25 cellular contexts compared by ENCODE assay signal in the genomic region with DNA sequence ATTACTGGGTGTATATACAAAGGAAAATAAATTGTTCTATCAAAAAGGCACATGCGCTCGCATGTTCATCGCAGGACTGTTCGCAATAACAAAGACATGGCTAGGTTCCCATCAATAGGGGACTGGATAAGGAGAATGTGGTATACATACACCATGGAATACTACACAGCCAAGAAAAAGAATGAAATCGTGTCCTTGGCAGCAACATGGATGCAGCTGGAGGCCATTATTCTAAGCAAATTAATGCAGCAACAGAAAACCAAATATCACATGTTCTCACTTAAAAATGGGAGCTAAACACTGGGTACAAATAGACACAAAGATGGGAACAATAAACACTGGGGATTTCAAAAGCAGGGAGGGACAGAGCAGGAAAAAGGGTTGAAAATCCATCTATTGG. TPM values are rescaled to one million over a fixed set of nuclear protein-coding genes. Genes with fewer than 3 reads are reported as not detected.
A peak's percentile ranks its signal among the peaks of the same experiment; 100 is the strongest.
DNase-seq lines count a peak whose midpoint lies in the region; ATAC-seq, FAIRE-seq and TF ChIP-seq lines count a peak whose summit lies in the region.
"Had no signal": no experiment of that assay in that cellular context is flagged by ENCODE, and none has a peak within 500 bp of the region (broad histone marks: within the 10 kb centered on the region; RNA-seq: fewer than 3 reads in every experiment).

No MANE protein-coding gene starts in this region.

- no peak overlapping the region for H3K4me2 ChIP-seq in HCT116 (ENCODE audit: low read length)
- no peak overlapping the region for H3K4me2 ChIP-seq in astrocyte (ENCODE audit: low read length)
- H3K4me2 ChIP-seq in H1 (ENCODE audit: insufficient read depth in 1 of 2, low read depth in 2 of 2, low read length in 2 of 2), result no peak overlapping the region
- H3K4me2 ChIP-seq in H9 (ENCODE audit: insufficient read depth, insufficient read length, low read length), result no peak overlapping the region
- H3K4me2 ChIP-seq: BLaER1 had no signal

- H4K5ac ChIP-seq in H1 (ENCODE audit: insufficient read length, low read depth, low read length) (no peak overlapping the region), H9 (ENCODE audit: insufficient read length, low read depth, low read length) (no peak overlapping the region)

- DNase-seq in Caco-2 (no peak), HCT116 (ENCODE audit: low read depth, low spot score) (no peak), astrocyte (ENCODE audit: low read depth) (no peak), H1 (ENCODE audit: low read depth in 1 of 2, low spot score in 2 of 2) (no peak), SIG-M5 (lab: John Stamatoyannopoulos, UW) (no peak), NCI-H82 (lab: John Stamatoyannopoulos, UW) (no peak), H9 (no peak)
- DNase-seq: 8988T; ACHN; BE2C; C1 segment of cervical spinal cord; Calu3; CD4-positive, alpha-beta memory T cell; CD4-positive, CD25-positive, alpha-beta regulatory T cell; CD8-positive, alpha-beta memory T cell; COR-L47; DMS79 treated with DMSO at 0.1 percent for 48 hours; GF-D8 had no signal

- 99% methylated on average over 5 of the region's 5 CpGs; no CpG with 5 or more reads in 1 of the 2 experiments for WGBS in H1 (ENCODE audit: extremely low coverage in 1 of 2, insufficient coverage in 1 of 2, insufficient read length in 1 of 2, insufficient replicate concordance in 2 of 2, low coverage in 1 of 2, low lambda C conversion rate in 2 of 2, missing lambda C conversion rate in 1 of 2), 2 experiments
- WGBS in H9 (ENCODE audit: extremely low coverage, insufficient read length, low lambda C conversion rate), result no CpG with 5 or more reads among the region's 5 CpGs

- POLR2A ChIA-PET in Caco-2 (lab: Charles Lee), result no interaction called here
- POLR2A ChIA-PET in HCT116 (lab: Charles Lee), result no interaction called here
- POLR2A ChIA-PET in H1 (lab: Charles Lee; ENCODE audit: partially characterized antibody), result interaction anchor here (0.8 to 1.1 kb wide), 2 partner anchors 9 to 55 kb away, joined by 3 read pairs; no protein-coding TSS in a partner anchor

- H3K9me2 ChIP-seq in HCT116 (ENCODE audit: insufficient read depth), result no peaks in the 10 kb centered on the region

- H3K9ac ChIP-seq in HCT116 (ENCODE audit: low read length) (no peak overlapping the region), astrocyte (ENCODE audit: low read length) (no peak overlapping the region), H1 (replicated peaks in 1 of 4; ENCODE audit: extremely low read depth in 1 of 4, low read depth in 3 of 4, low read length in 3 of 4) (no peak overlapping the region), H9 (ENCODE audit: extremely low read depth, insufficient read length, low read length) (no peak overlapping the region)
- H3K9ac ChIP-seq: BLaER1 had no signal

- H3K4me3 Mint-ChIP-seq in Caco-2 (ENCODE audit: unreplicated experiment) (no peak overlapping the region), astrocyte (ENCODE audit: unreplicated experiment) (no peak overlapping the region), H9 (no peak overlapping the region)
- H3K4me3 Mint-ChIP-seq: CD14-positive monocyte; CD4-positive, alpha-beta memory T cell; CD4-positive, CD25-positive, alpha-beta regulatory T cell; CD8-positive, alpha-beta memory T cell had no signal

- H3K36me3 Mint-ChIP-seq in Caco-2 (ENCODE audit: insufficient read depth, unreplicated experiment) (peaks cover 100% of the 10 kb centered on the region), astrocyte (ENCODE audit: low read depth, unreplicated experiment) (peaks cover 2% of the 10 kb centered on the region), H9 (ENCODE audit: insufficient read depth in 1 of 3, low read depth in 3 of 3) (peaks cover 0 to 26% (median 0%) of the 10 kb centered on the region in 3 experiments; a peak in 3 of 7 replicates)
- H3K36me3 Mint-ChIP-seq: CD4-positive, alpha-beta memory T cell; CD4-positive, CD25-positive, alpha-beta regulatory T cell; CD8-positive, alpha-beta memory T cell had no signal

- H3K79me2 ChIP-seq in HCT116 (ENCODE audit: insufficient read depth, low read length), result no peaks in the 10 kb centered on the region
- no peaks in the 10 kb centered on the region for H3K79me2 ChIP-seq in astrocyte (ENCODE audit: insufficient read depth, low read length)
- no peaks in the 10 kb centered on the region for H3K79me2 ChIP-seq in H1 (ENCODE audit: control insufficient read depth in 1 of 2, insufficient read depth in 2 of 2, low read length in 2 of 2)
- no peaks in the 10 kb centered on the region for H3K79me2 ChIP-seq in H9 (ENCODE audit: insufficient read depth, low read length)

- H4K91ac ChIP-seq in H1 (replicated peaks; ENCODE audit: insufficient read length, low read length) (no peak overlapping the region), H9 (ENCODE audit: insufficient read length, low read depth, low read length) (no peak overlapping the region)

- H3K4me1 Mint-ChIP-seq in Caco-2 (ENCODE audit: low read depth, unreplicated experiment) (peaks cover 21% of the 10 kb centered on the region), astrocyte (ENCODE audit: low read depth, unreplicated experiment) (peaks cover 11% of the 10 kb centered on the region), H9 (peaks cover 25 to 29% of the 10 kb centered on the region in 2 experiments)
- H3K4me1 Mint-ChIP-seq: CD14-positive monocyte; CD4-positive, alpha-beta memory T cell; CD4-positive, CD25-positive, alpha-beta regulatory T cell; CD8-positive, alpha-beta memory T cell had no signal

- H2AFZ ChIP-seq in HCT116 (ENCODE audit: low read depth, low read length, poor library complexity, severe bottlenecking) (no peak overlapping the region), astrocyte (ENCODE audit: low read depth, low read length) (no peak overlapping the region), H1 (ENCODE audit: low read length) (no peak overlapping the region), H9 (ENCODE audit: low read length) (no peak overlapping the region)

- intact Hi-C loops in Caco-2 (cut with micrococcal nuclease; ENCODE audit: unreplicated experiment), result no loop called here
- intact Hi-C loops in HCT116 (cut with micrococcal nuclease), result no loop called here

- H3K4me3 ChIP-seq in Caco-2 (ENCODE audit: low read depth, low read length) (no peak overlapping the region), HCT116 (replicated peaks in 1 of 2; ENCODE audit: low read depth in 1 of 2, low read length in 2 of 2) (no peak overlapping the region), astrocyte (ENCODE audit: insufficient read depth, low read depth, low read length) (no peak overlapping the region), H1 (ENCODE audit: extremely low read depth in 1 of 4, insufficient read depth in 2 of 4, low read depth in 3 of 4, low read length in 4 of 4) (no peak overlapping the region)
- H3K4me3 ChIP-seq: BLaER1 had no signal

- no peak overlapping the region for H3K23ac ChIP-seq in H1 (ENCODE audit: insufficient read length)
- no peak overlapping the region for H3K23ac ChIP-seq in H9 (ENCODE audit: insufficient read length, low read depth, low read length)

- H2BK120ac ChIP-seq in H1 (replicated peaks; ENCODE audit: low read depth, low read length), result no peak overlapping the region
- H2BK120ac ChIP-seq in H9 (ENCODE audit: low read depth, low read length, poor library complexity, severe bottlenecking), result no peak overlapping the region

- no peak overlapping the region for H3K27ac ChIP-seq in HCT116 (ENCODE audit: low read depth, low read length)
- no peak overlapping the region for H3K27ac ChIP-seq in astrocyte (ENCODE audit: low read depth, low read length)
- no peak overlapping the region for H3K27ac ChIP-seq in H1 (ENCODE audit: low read depth, low read length)
- no peak overlapping the region for H3K27ac ChIP-seq in H9 (ENCODE audit: insufficient read length, low read depth, low read length)
- H3K27ac ChIP-seq: BLaER1 had no signal

- H3K4ac ChIP-seq in H1 (replicated peaks; ENCODE audit: insufficient read length, low read depth, low read length) (no peak overlapping the region), H9 (ENCODE audit: low read depth, low read length) (no peak overlapping the region)

- H3K27ac Mint-ChIP-seq in Caco-2 (ENCODE audit: unreplicated experiment), result no peak overlapping the region
- no peak overlapping the region for H3K27ac Mint-ChIP-seq in astrocyte (ENCODE audit: unreplicated experiment)
- H3K27ac Mint-ChIP-seq in H9, result no peak overlapping the region
- H3K27ac Mint-ChIP-seq: CD14-positive monocyte; CD4-positive, alpha-beta memory T cell; CD4-positive, CD25-positive, alpha-beta regulatory T cell; CD8-positive, alpha-beta memory T cell had no signal

- no peak overlapping the region for H3K14ac ChIP-seq in H1 (ENCODE audit: insufficient read length)
- no peak overlapping the region for H3K14ac ChIP-seq in H9 (ENCODE audit: insufficient read depth, low read length)

- TF ChIP-seq POLR2A in HCT116 (IDR thresholded peaks at IDR 0.05; ENCODE audit: borderline replicate concordance, extremely low read depth, insufficient read depth, insufficient read length), result no peak
- TF ChIP-seq POLR2A in H1 (IDR thresholded peaks at IDR 0.05; ENCODE audit: control extremely low read depth in 1 of 2, low read depth in 2 of 2, low read length in 2 of 2), result no peak

- H3K27me3 ChIP-seq in Caco-2 (replicated peaks; ENCODE audit: control insufficient read depth, insufficient read depth, low read length), result no peaks in the 10 kb centered on the region
- H3K27me3 ChIP-seq in HCT116 (ENCODE audit: insufficient read depth, low read length), result no peaks in the 10 kb centered on the region
- H3K27me3 ChIP-seq in astrocyte (ENCODE audit: insufficient read depth, low read length), result no peaks in the 10 kb centered on the region
- H3K27me3 ChIP-seq in H1 (replicated peaks in 1 of 4; ENCODE audit: control insufficient read depth in 3 of 4, extremely low read depth in 1 of 4, insufficient read depth in 3 of 4, low read length in 3 of 4), result no peaks in the 10 kb centered on the region
- H3K27me3 ChIP-seq in H9 (ENCODE audit: insufficient read depth, low read length), result no peaks in the 10 kb centered on the region
- H3K27me3 ChIP-seq: BE2C, BLaER1 had no signal

- H3K27me3 Mint-ChIP-seq in Caco-2 (ENCODE audit: insufficient read depth, unreplicated experiment), result no peaks in the 10 kb centered on the region
- no peaks in the 10 kb centered on the region for H3K27me3 Mint-ChIP-seq in astrocyte (ENCODE audit: low read depth, unreplicated experiment)
- no peaks in the 10 kb centered on the region for H3K27me3 Mint-ChIP-seq in H9 (ENCODE audit: low read depth)
- H3K27me3 Mint-ChIP-seq: CD4-positive, CD25-positive, alpha-beta regulatory T cell had no signal

- FAIRE-seq in astrocyte (lab: Jason Lieb, UNC) (peak; percentile 13), H1 (lab: Jason Lieb, UNC) (no peak)
- FAIRE-seq: A204.1, D721Med, G401.6, GM12892, GM18507 had no signal

- RAD21 ChIA-PET in HCT116 (lab: Charles Lee; ENCODE audit: low non-redundant PET in 1 of 2, low total read pairs in 2 of 2, uncharacterized antibody in 2 of 2, unreplicated experiment in 2 of 2), result no interaction called here

- no peak for TF ChIP-seq CTCF in Caco-2 (IDR thresholded peaks at IDR 0.05; ENCODE audit: insufficient read depth in 1 of 2, low read depth in 1 of 2, low read length in 1 of 2, severe bottlenecking in 1 of 2, unreplicated experiment in 1 of 2)
- no peak for TF ChIP-seq CTCF in HCT116 (IDR thresholded peaks at IDR 0.05 in 2 of 3, conservative IDR thresholded peaks at IDR 0.05 in 1 of 3; ENCODE audit: borderline replicate concordance in 1 of 3, insufficient read depth in 1 of 3, low read depth in 2 of 3, low read length in 2 of 3)
- no peak for TF ChIP-seq CTCF in astrocyte (IDR thresholded peaks at IDR 0.05; ENCODE audit: insufficient read depth, low read depth, low read length)
- no peak for TF ChIP-seq CTCF in H1 (IDR thresholded peaks at IDR 0.05; ENCODE audit: control extremely low read depth in 1 of 3, insufficient read depth in 1 of 3, low read depth in 1 of 3, low read length in 3 of 3)
- TF ChIP-seq CTCF in H9 (conservative IDR thresholded peaks at IDR 0.05), result no peak

- TF ChIP-seq EP300 in H1 (IDR thresholded peaks at IDR 0.05; ENCODE audit: borderline replicate concordance in 1 of 2, low read depth in 2 of 2, low read length in 2 of 2), result no peak

- CTCF ChIA-PET in Caco-2 (lab: Charles Lee) (no interaction called here), HCT116 (lab: Charles Lee) (no interaction called here), H1 (lab: Charles Lee; ENCODE audit: partially characterized antibody) (interaction anchor here (0.9 to 1.9 kb wide), 3 partner anchors 9 to 12 kb away, joined by 3 to 5 read pairs (median 3); no protein-coding TSS in a partner anchor)

- H2BK15ac ChIP-seq in H1 (ENCODE audit: low read length) (no peak overlapping the region), H9 (ENCODE audit: low read depth, low read length) (no peak overlapping the region)

- peaks cover 5% of the 10 kb centered on the region for H3K36me3 ChIP-seq in Caco-2 (ENCODE audit: control insufficient read depth, insufficient read depth, low read length)
- no peaks in the 10 kb centered on the region for H3K36me3 ChIP-seq in HCT116 (ENCODE audit: control insufficient read depth in 1 of 2, insufficient read depth in 2 of 2, low read length in 2 of 2)
- H3K36me3 ChIP-seq in astrocyte (ENCODE audit: insufficient read depth, low read length), result no peaks in the 10 kb centered on the region
- H3K36me3 ChIP-seq in H1 (ENCODE audit: control insufficient read depth in 2 of 4, insufficient read depth in 4 of 4, low read length in 3 of 4), result peaks cover 0 to 17% (median 2%) of the 10 kb centered on the region in 4 experiments; a peak in 4 of 8 replicates
- H3K36me3 ChIP-seq: BE2C, BLaER1 had no signal

- H3K18ac ChIP-seq in H1 (ENCODE audit: extremely low read depth, low read length) (no peak overlapping the region), H9 (ENCODE audit: insufficient read length, low read depth, low read length) (no peak overlapping the region)

- TF ChIP-seq RAD21 in HCT116 (IDR thresholded peaks at IDR 0.05; ENCODE audit: low read depth) (no peak), H1 (IDR thresholded peaks at IDR 0.05 in 1 of 2, conservative IDR thresholded peaks at IDR 0.05 in 1 of 2; ENCODE audit: low read depth in 2 of 2, low read length in 2 of 2) (no peak)

- H2AK5ac ChIP-seq in H1 (ENCODE audit: low read depth, low read length) (no peak overlapping the region), H9 (ENCODE audit: insufficient read length, low read length) (no peak overlapping the region)

- H2BK5ac ChIP-seq in H1 (ENCODE audit: low read depth, low read length) (no peak overlapping the region; the same call in 1 of the 2 replicates), H9 (ENCODE audit: insufficient read length, low read length) (no peak overlapping the region)

- H3K9me3 ChIP-seq in Caco-2 (no peaks in the 10 kb centered on the region), HCT116 (ENCODE audit: control insufficient read depth in 1 of 2, insufficient read depth in 1 of 2, low read depth in 1 of 2, low read length in 2 of 2) (no peaks in the 10 kb centered on the region), astrocyte (ENCODE audit: insufficient read depth, low read depth, low read length) (no peaks in the 10 kb centered on the region), H1 (ENCODE audit: insufficient read depth in 2 of 2, low read depth in 1 of 2, low read length in 1 of 2) (no peaks in the 10 kb centered on the region), H9 (ENCODE audit: control insufficient read depth, low read depth, low read length) (no peaks in the 10 kb centered on the region)
- H3K9me3 ChIP-seq: BE2C, BLaER1 had no signal

- ATAC-seq in HCT116, result no peak

- H4K20me1 ChIP-seq in HCT116 (ENCODE audit: insufficient read depth), result no peaks in the 10 kb centered on the region
- H4K20me1 ChIP-seq in astrocyte (ENCODE audit: insufficient read depth, low read length), result no peaks in the 10 kb centered on the region
- no peaks in the 10 kb centered on the region for H4K20me1 ChIP-seq in H1 (replicated peaks in 1 of 2; ENCODE audit: control insufficient read depth in 1 of 2, insufficient read depth in 2 of 2, low read length in 2 of 2)
- no peaks in the 10 kb centered on the region for H4K20me1 ChIP-seq in H9 (ENCODE audit: control insufficient read depth, insufficient read depth, insufficient read length)
- H4K20me1 ChIP-seq: BLaER1 had no signal

- no peak overlapping the region for H3T11ph ChIP-seq in H9 (ENCODE audit: low read length)

- H2BK12ac ChIP-seq in H1 (ENCODE audit: low read depth, low read length) (no peak overlapping the region), H9 (ENCODE audit: insufficient read length, low read depth, low read length) (no peak overlapping the region)

- BruUV-seq in Caco-2 (replicated peaks; lab: Mats Ljungman, UMichigan), result TSS peak; percentile 9
- TSS peak; percentile 23 for BruUV-seq in HCT116 (replicated peaks; lab: Mats Ljungman, UMichigan)

- H3K9me3 Mint-ChIP-seq in Caco-2 (ENCODE audit: unreplicated experiment) (no peaks in the 10 kb centered on the region), astrocyte (ENCODE audit: unreplicated experiment) (no peaks in the 10 kb centered on the region), H9 (no peaks in the 10 kb centered on the region)
- H3K9me3 Mint-ChIP-seq: CD14-positive monocyte had no signal

- H2BK20ac ChIP-seq in H1 (ENCODE audit: low read length) (no peak overlapping the region), H9 (ENCODE audit: low read depth, low read length, poor library complexity, severe bottlenecking) (no peak overlapping the region)

- H3K56ac ChIP-seq in H1 (replicated peaks; ENCODE audit: insufficient read length, low read depth, low read length) (no peak overlapping the region), H9 (ENCODE audit: insufficient read length, low read depth, low read length) (no peak overlapping the region)

- H3K79me1 ChIP-seq in H1 (ENCODE audit: low read depth, low read length) (no peaks in the 10 kb centered on the region), H9 (ENCODE audit: insufficient read depth, low read depth, low read length, poor library complexity, severe bottlenecking) (no peaks in the 10 kb centered on the region)

- H3K4me1 ChIP-seq in Caco-2, result peaks cover 4% of the 10 kb centered on the region; the same call in 1 of the 2 replicates
- H3K4me1 ChIP-seq in HCT116 (ENCODE audit: control insufficient read depth in 1 of 2, insufficient read depth in 2 of 2, low read length in 2 of 2), result peaks cover 0 to 10% of the 10 kb centered on the region in 2 experiments; a peak in 2 of 4 replicates
- H3K4me1 ChIP-seq in astrocyte (ENCODE audit: insufficient read depth, low read length), result no peaks in the 10 kb centered on the region
- peaks cover 0 to 14% (median 3%) of the 10 kb centered on the region in 4 experiments; a peak in 4 of 7 replicates for H3K4me1 ChIP-seq in H1 (replicated peaks in 1 of 4; ENCODE audit: control insufficient read depth in 3 of 4, insufficient read depth in 4 of 4, low read length in 3 of 4)
- peaks cover 6% of the 10 kb centered on the region; the same call in 1 of the 2 replicates for H3K4me1 ChIP-seq in H9 (ENCODE audit: insufficient read depth, low read length)
- H3K4me1 ChIP-seq: BE2C, BLaER1 had no signal

- no peak overlapping the region for H4K8ac ChIP-seq in H1 (ENCODE audit: extremely low read depth, insufficient read depth, low read length)
- no peak overlapping the region for H4K8ac ChIP-seq in H9 (replicated peaks; ENCODE audit: insufficient read length, low read depth, low read length)

- H3K23me2 ChIP-seq in H1 (ENCODE audit: low read depth, low read length) (no peaks in the 10 kb centered on the region), H9 (ENCODE audit: insufficient read length, low read depth, low read length, poor library complexity, severe bottlenecking) (no peaks in the 10 kb centered on the region)

RNA-seq across cellular contexts. Expression of a gene that starts 58.6 kb away (rescaled TPM):
- total RNA-seq in Caco-2 (2022) (249 and 275 TPM in 2 replicates), HCT116 (2021; ENCODE audit: unreplicated experiment) (21.5 TPM), astrocyte (18.7 and 35.4 TPM in 2 replicates), H9 (2021) (18.2 and 18.4 TPM in 2 replicates)
- 10.6 and 12.0 TPM in 2 replicates for polyA plus RNA-seq in HCT116 (2012)
- total RNA-seq in H1 (2021; fragmentation: NEBNext Ultra II Directional; extraction: Animal tissue kit (Norgen Biotek cat#: 25700)), result 44.2 and 44.8 TPM in 2 replicates
- polyA plus RNA-seq in H1 (2011; rRNA removed), result 9.6 and 13.0 TPM in 2 replicates
- polyA plus RNA-seq in H1 (2011; cell fraction: cytosol; rRNA removed), result 16.8 TPM
- polyA plus RNA-seq in H1 (2011; cell fraction: nucleus; rRNA removed), result 25.5 TPM
- polyA plus RNA-seq in H1 (2012, experiment 1 of 2), result 12.2 to 25.4 TPM (median 16.6 TPM) in 4 replicates
- polyA plus RNA-seq in H1 (2012, experiment 2 of 2), result 2.3 TPM
- polyA plus RNA-seq in H1 (2013, experiment 1 of 2), result 27.4 TPM
- 27.2 TPM for polyA plus RNA-seq in H1 (2013, experiment 2 of 2)
- 29.8 and 30.6 TPM in 2 replicates for polyA minus RNA-seq in H1 (2011; rRNA and poly(A)+ RNA removed)
- 20.7 TPM for polyA minus RNA-seq in H1 (2011; cell fraction: cytosol; rRNA and poly(A)+ RNA removed)
- polyA minus RNA-seq in H1 (2011; cell fraction: nucleus; rRNA and poly(A)+ RNA removed), result 55.5 TPM
